ENCODE assay signal across 8 cellular contexts in genomic region chr22:39545310-39546063, GRCh38. TPM values are rescaled to one million over a fixed set of nuclear protein-coding genes. Genes with fewer than 3 reads are reported as not detected.
DNase-seq lines count a peak whose midpoint lies in the region; ATAC-seq and TF ChIP-seq lines count a peak whose summit lies in the region.

No MANE protein-coding gene starts in this region.

- DNase-seq in M059J (ENCODE audit: low read depth) (peak; percentile 25), hepatocyte (ENCODE audit: low spot score) (peak; percentile 77), AG08396 (ENCODE audit: low spot score) (no peak)
- DNase-seq in activated CD8-positive, alpha-beta memory T cell treated with anti-CD3 and anti-CD28 coated beads, Interleukin-2, amount 50 U/mL, for 48 hours, result peak; percentile 87
- DNase-seq in stimulated activated CD8-positive, alpha-beta memory T cell treated with anti-CD3 and anti-CD28 coated beads, Interleukin-4, amount 100 ng/mL, for 4 hours (ENCODE audit: low read depth in 2 of 2, low spot score in 1 of 2), result peak; percentile 45 to 54

- H3K4me3 ChIP-seq in hepatocyte (no peak overlapping the region), gastroesophageal sphincter (no peak overlapping the region)

- no peak for TF ChIP-seq CTCF in hepatocyte (IDR thresholded peaks at IDR 0.05; ENCODE audit: poor library complexity)
- TF ChIP-seq CTCF in gastroesophageal sphincter (IDR thresholded peaks at IDR 0.05), result no peak

- H3K27ac ChIP-seq in hepatocyte (no peak overlapping the region), gastroesophageal sphincter (no peak overlapping the region)

- no peaks in the 10 kb centered on the region for H3K4me1 ChIP-seq in hepatocyte (ENCODE audit: insufficient read depth)
- H3K4me1 ChIP-seq in gastroesophageal sphincter, result peaks cover 0 to 5% (median 0%) of the 10 kb centered on the region in 3 donors

- H3K9me2 ChIP-seq in hepatocyte (replicated peaks; ENCODE audit: insufficient read depth), result no peaks in the 10 kb centered on the region

- no peak for TF ChIP-seq POLR2A in gastroesophageal sphincter (IDR thresholded peaks at IDR 0.05)

- H3K4me2 ChIP-seq in hepatocyte, result no peak overlapping the region

- no peak for TF ChIP-seq EP300 in gastroesophageal sphincter (IDR thresholded peaks at IDR 0.05)

- H3K27me3 ChIP-seq in hepatocyte, result peaks cover 13% of the 10 kb centered on the region
- H3K27me3 ChIP-seq in gastroesophageal sphincter, result peaks cover 85% of the 10 kb centered on the region

- 38% methylated on average over 31 of the region's 31 CpGs for WGBS in hepatocyte (ENCODE audit: low lambda C conversion rate, missing lambda C conversion rate)
- WGBS in gastroesophageal sphincter (ENCODE audit: low coverage in 1 of 2), 2 donors, result 15 to 42% methylated on average over 7 to 29 of the region's 31 CpGs

- H3K36me3 ChIP-seq in hepatocyte (replicated peaks; ENCODE audit: insufficient read depth, low read depth) (no peaks in the 10 kb centered on the region), gastroesophageal sphincter (no peaks in the 10 kb centered on the region)

- H3K79me2 ChIP-seq in hepatocyte, result no peaks in the 10 kb centered on the region

- no peak overlapping the region for H2AFZ ChIP-seq in hepatocyte

- H3K9me3 ChIP-seq in hepatocyte (ENCODE audit: low read depth) (no peaks in the 10 kb centered on the region), gastroesophageal sphincter (no peaks in the 10 kb centered on the region)

- ATAC-seq in HG03565 (IDR thresholded peaks at IDR 0.05; ENCODE audit: unreplicated experiment), result no peak
- no peak for ATAC-seq in gastroesophageal sphincter
- ATAC-seq in HG03159 (IDR thresholded peaks at IDR 0.05; ENCODE audit: unreplicated experiment), result no peak

- H4K20me1 ChIP-seq in hepatocyte (ENCODE audit: insufficient read depth, poor library complexity, severe bottlenecking), result no peaks in the 10 kb centered on the region

RNA-seq across cellular contexts. Expression of gene RPS19BP1, which starts 12.9 kb away (rescaled TPM):
- 60.0 and 77.0 TPM in 2 replicates for total RNA-seq in M059J (2014; rRNA removed; shearing (Covaris generic))
- total RNA-seq in hepatocyte, result 82.9 and 84.0 TPM in 2 replicates
- polyA plus RNA-seq in hepatocyte, result 117 and 118 TPM in 2 replicates
- total RNA-seq in gastroesophageal sphincter, result 100 to 1,000 TPM; 144 to 176 (median 160) TPM

RNA-seq across cellular contexts. Expression of gene CACNA1I, which starts 25.1 kb away (rescaled TPM):
- total RNA-seq in M059J (2014; rRNA removed; shearing (Covaris generic)), result 0.02 TPM in 2 replicates
- 0.16 and 0.17 TPM in 2 replicates for total RNA-seq in hepatocyte
- 0.10 and 0.21 TPM in 2 replicates for polyA plus RNA-seq in hepatocyte
- total RNA-seq in gastroesophageal sphincter, result under 1 TPM; 0.04 to 0.54 (median 0.11) TPM

RNA-seq across cellular contexts. Expression of gene ATF4, which starts 25.1 kb away (rescaled TPM):
- total RNA-seq in M059J (2014; rRNA removed; shearing (Covaris generic)), result 144 and 168 TPM in 2 replicates
- total RNA-seq in hepatocyte, result 231 and 271 TPM in 2 replicates
- polyA plus RNA-seq in hepatocyte, result 144 and 170 TPM in 2 replicates
- total RNA-seq in gastroesophageal sphincter, result 100 to 1,000 TPM; 450 to 718 (median 563) TPM

RNA-seq across cellular contexts. Expression of gene MIEF1, which starts 43.4 kb away (rescaled TPM):
- 11.9 and 17.8 TPM in 2 replicates for total RNA-seq in M059J (2014; rRNA removed; shearing (Covaris generic))
- 25.8 and 31.8 TPM in 2 replicates for total RNA-seq in hepatocyte
- polyA plus RNA-seq in hepatocyte, result 17.5 and 22.2 TPM in 2 replicates
- 10 to 100 TPM; 17.8 to 28.3 (median 21.4) TPM for total RNA-seq in gastroesophageal sphincter
